In the genomic region with DNA sequence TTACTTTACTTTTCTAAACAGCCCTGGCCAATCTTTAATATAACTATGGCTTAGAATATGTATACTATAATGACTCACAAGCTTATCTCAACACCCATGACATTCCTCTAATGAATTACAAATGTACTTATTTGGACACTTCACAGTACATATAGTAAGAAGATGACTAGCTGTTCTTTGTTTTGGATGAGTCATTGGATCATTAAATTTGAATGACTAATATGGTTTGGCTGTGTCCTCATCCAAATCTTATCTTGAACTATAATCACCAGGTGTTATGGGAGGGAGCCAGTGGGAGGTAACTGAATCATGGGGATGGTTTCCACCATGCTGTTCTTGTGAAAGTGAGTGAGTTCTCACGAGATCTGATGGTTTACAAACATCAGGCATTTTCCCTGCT, we compare ENCODE assay signal across 15 cellular contexts.
A peak's percentile ranks its signal among the peaks of the same experiment; 100 is the strongest.
DNase-seq lines count a peak whose midpoint lies in the region; ATAC-seq and TF ChIP-seq lines count a peak whose summit lies in the region.
"Had no signal": no experiment of that assay in that cellular context is flagged by ENCODE, and none has a peak within 500 bp of the region (broad histone marks: within the 10 kb centered on the region; RNA-seq: fewer than 3 reads in every experiment).

No MANE protein-coding gene starts in this region.

- ATAC-seq in activated T-helper 17 cell treated with anti-CD3 and anti-CD28 coated beads, Interleukin-2, amount 50 U/mL, for 72 hours (replicated peaks), result peak; percentile 16
- ATAC-seq in HG03280 (IDR thresholded peaks at IDR 0.05; ENCODE audit: unreplicated experiment) (no peak), HG03378 (IDR thresholded peaks at IDR 0.05; ENCODE audit: unreplicated experiment) (no peak)
- ATAC-seq: left lung, T-cell had no signal

- CTCF ChIA-PET in A673 (lab: Charles Lee), result no interaction called here

- no peak overlapping the region for H3K4me3 Mint-ChIP-seq in HFFc6
- no peak overlapping the region for H3K4me3 Mint-ChIP-seq in activated T-helper 17 cell treated with anti-CD3 and anti-CD28 coated beads, Interleukin-2, amount 50 U/mL, for 72 hours
- H3K4me3 Mint-ChIP-seq in activated T-helper 1 cell treated with anti-CD3 and anti-CD28 coated beads, Interleukin-12 subunit alpha, Interleukin-12 subunit beta, Interleukin-2, Interleukin-4 antibody, amounts not matched to agents 30 ng/mL and 10 ng/mL and 1 ng/mL, durations not matched to agents 14 hours and 24 hours and 36 hours, result no peak overlapping the region
- H3K4me3 Mint-ChIP-seq: central memory CD8-positive, alpha-beta T cell; neural progenitor cell; T-cell had no signal

- intact Hi-C loops in A673 (cut with micrococcal nuclease; ENCODE audit: unreplicated experiment), result no loop called here
- intact Hi-C loops in activated T-helper 1 cell treated with anti-CD3 and anti-CD28 coated beads, Interleukin-12 subunit alpha, Interleukin-12 subunit beta, Interleukin-2, Interleukin-4 antibody, amounts not matched to agents 30 ng/mL and 10 ng/mL and 1 ng/mL, durations not matched to agents 14 hours and 24 hours and 36 hours (cut with micrococcal nuclease), result no loop called here

- TF ChIP-seq CTCF in A673 (conservative IDR thresholded peaks at IDR 0.05; ENCODE audit: low read depth, low read length), result no peak
- no peak for TF ChIP-seq CTCF in HFFc6 (IDR thresholded peaks at IDR 0.05)

- no peaks in the 10 kb centered on the region for H3K9me3 ChIP-seq in A673 (ENCODE audit: low read depth, low read length, poor library complexity, severe bottlenecking)

- no peak overlapping the region for H3K27ac Mint-ChIP-seq in HFFc6
- H3K27ac Mint-ChIP-seq in activated T-helper 17 cell treated with anti-CD3 and anti-CD28 coated beads, Interleukin-2, amount 50 U/mL, for 72 hours, result no peak overlapping the region
- H3K27ac Mint-ChIP-seq in activated T-helper 1 cell treated with anti-CD3 and anti-CD28 coated beads, Interleukin-12 subunit alpha, Interleukin-12 subunit beta, Interleukin-2, Interleukin-4 antibody, amounts not matched to agents 30 ng/mL and 10 ng/mL and 1 ng/mL, durations not matched to agents 14 hours and 24 hours and 36 hours, result no peak overlapping the region
- H3K27ac Mint-ChIP-seq: neural progenitor cell, T-cell had no signal

- H3K27ac ChIP-seq in A673 (ENCODE audit: low read depth, low read length, poor library complexity, severe bottlenecking), result no peak overlapping the region
- H3K27ac ChIP-seq: KMS-11, left lung, neural progenitor cell had no signal

- no peaks in the 10 kb centered on the region for H3K27me3 ChIP-seq in A673 (replicated peaks; ENCODE audit: insufficient read depth, low read depth, low read length, poor library complexity)
- H3K27me3 ChIP-seq: left lung, neural progenitor cell had no signal

- no peaks in the 10 kb centered on the region for H3K4me1 ChIP-seq in A673 (ENCODE audit: insufficient read depth, low read length, poor library complexity, severe bottlenecking)
- H3K4me1 ChIP-seq: left lung, neural progenitor cell had no signal

- POLR2A ChIA-PET in A673 (lab: Charles Lee; ENCODE audit: low non-redundant PET), result no interaction called here

- peak; percentile 56 for DNase-seq in A673 (ENCODE audit: low spot score)
- peak; percentile 32 for DNase-seq in HFFc6
- DNase-seq in foreskin melanocyte, result peak; percentile 46
- no peak for DNase-seq in SHP77 treated with DMSO at 0.1 percent for 48 hours (lab: John Stamatoyannopoulos, UW)
- DNase-seq in activated T-helper 1 cell treated with anti-CD3 and anti-CD28 coated beads, Interleukin-12 subunit alpha, Interleukin-12 subunit beta, Interleukin-2, Interleukin-4 antibody, amounts not matched to agents 30 ng/mL and 10 ng/mL and 1 ng/mL, durations not matched to agents 14 hours and 24 hours and 36 hours (ENCODE audit: low spot score), result no peak
- DNase-seq: activated CD4-positive, alpha-beta T cell treated with anti-CD3 and anti-CD28 coated beads, Interleukin-2, amount 50 U/mL, for 4 hours; left lung; stimulated activated CD4-positive, alpha-beta T cell treated with anti-CD3 and anti-CD28 coated beads, Interleukin-12 subunit alpha, Interleukin-12 subunit beta, amount 100 ng/mL, for 4 hours; T-cell had no signal

- peaks cover 50% of the 10 kb centered on the region for H3K9me3 Mint-ChIP-seq in HFFc6
- H3K9me3 Mint-ChIP-seq in activated T-helper 17 cell treated with anti-CD3 and anti-CD28 coated beads, Interleukin-2, amount 50 U/mL, for 72 hours, result peaks cover 19% of the 10 kb centered on the region
- peaks cover 17% of the 10 kb centered on the region for H3K9me3 Mint-ChIP-seq in activated T-helper 1 cell treated with anti-CD3 and anti-CD28 coated beads, Interleukin-12 subunit alpha, Interleukin-12 subunit beta, Interleukin-2, Interleukin-4 antibody, amounts not matched to agents 30 ng/mL and 10 ng/mL and 1 ng/mL, durations not matched to agents 14 hours and 24 hours and 36 hours
- H3K9me3 Mint-ChIP-seq: neural progenitor cell had no signal

- H3K36me3 ChIP-seq in A673 (ENCODE audit: insufficient read depth, low read length, poor library complexity, severe bottlenecking), result no peaks in the 10 kb centered on the region
- H3K36me3 ChIP-seq: left lung, neural progenitor cell had no signal

- no peaks in the 10 kb centered on the region; the same call in 1 of the 2 replicates for H3K27me3 Mint-ChIP-seq in HFFc6 (ENCODE audit: insufficient read depth)
- H3K27me3 Mint-ChIP-seq in activated T-helper 17 cell treated with anti-CD3 and anti-CD28 coated beads, Interleukin-2, amount 50 U/mL, for 72 hours, result no peaks in the 10 kb centered on the region
- H3K27me3 Mint-ChIP-seq in activated T-helper 1 cell treated with anti-CD3 and anti-CD28 coated beads, Interleukin-12 subunit alpha, Interleukin-12 subunit beta, Interleukin-2, Interleukin-4 antibody, amounts not matched to agents 30 ng/mL and 10 ng/mL and 1 ng/mL, durations not matched to agents 14 hours and 24 hours and 36 hours (ENCODE audit: insufficient read depth), result no peaks in the 10 kb centered on the region
- H3K27me3 Mint-ChIP-seq: central memory CD8-positive, alpha-beta T cell; T-cell had no signal

- no peaks in the 10 kb centered on the region for H3K4me1 Mint-ChIP-seq in HFFc6 (ENCODE audit: low read depth)
- H3K4me1 Mint-ChIP-seq in activated T-helper 17 cell treated with anti-CD3 and anti-CD28 coated beads, Interleukin-2, amount 50 U/mL, for 72 hours, result no peaks in the 10 kb centered on the region
- no peaks in the 10 kb centered on the region for H3K4me1 Mint-ChIP-seq in activated T-helper 1 cell treated with anti-CD3 and anti-CD28 coated beads, Interleukin-12 subunit alpha, Interleukin-12 subunit beta, Interleukin-2, Interleukin-4 antibody, amounts not matched to agents 30 ng/mL and 10 ng/mL and 1 ng/mL, durations not matched to agents 14 hours and 24 hours and 36 hours (ENCODE audit: low read depth)
- H3K4me1 Mint-ChIP-seq: central memory CD8-positive, alpha-beta T cell; neural progenitor cell; T-cell had no signal

- no peaks in the 10 kb centered on the region for H3K36me3 Mint-ChIP-seq in HFFc6 (ENCODE audit: low read depth)
- H3K36me3 Mint-ChIP-seq in activated T-helper 17 cell treated with anti-CD3 and anti-CD28 coated beads, Interleukin-2, amount 50 U/mL, for 72 hours (ENCODE audit: low read depth), result no peaks in the 10 kb centered on the region
- H3K36me3 Mint-ChIP-seq in activated T-helper 1 cell treated with anti-CD3 and anti-CD28 coated beads, Interleukin-12 subunit alpha, Interleukin-12 subunit beta, Interleukin-2, Interleukin-4 antibody, amounts not matched to agents 30 ng/mL and 10 ng/mL and 1 ng/mL, durations not matched to agents 14 hours and 24 hours and 36 hours (ENCODE audit: low read depth), result no peaks in the 10 kb centered on the region
- H3K36me3 Mint-ChIP-seq: neural progenitor cell, T-cell had no signal

- BruUV-seq in A673 (replicated peaks; lab: Mats Ljungman, UMichigan), result no TSS peak

- no peak overlapping the region for H3K4me3 ChIP-seq in A673 (ENCODE audit: low read depth, low read length, poor library complexity, severe bottlenecking)
- H3K4me3 ChIP-seq: left lung, neural progenitor cell had no signal

Comparison
In these comparisons a context has a peak if more than half of its experiments do, and no peak if none do; other contexts are left out.
1. DNase-seq: peak in A673 (single experiment), HFFc6 (single experiment) and foreskin melanocyte (single experiment); none in SHP77 treated with DMSO at 0.1 percent for 48 hours (single experiment) and activated T-helper 1 cell treated with anti-CD3 and anti-CD28 coated beads, Interleukin-12 subunit alpha, Interleukin-12 subunit beta, Interleukin-2, Interleukin-4 antibody, amounts not matched to agents 30 ng/mL and 10 ng/mL and 1 ng/mL, durations not matched to agents 14 hours and 24 hours and 36 hours (single experiment).